1 cellular context compared by ENCODE assay signal in the genomic region with DNA sequence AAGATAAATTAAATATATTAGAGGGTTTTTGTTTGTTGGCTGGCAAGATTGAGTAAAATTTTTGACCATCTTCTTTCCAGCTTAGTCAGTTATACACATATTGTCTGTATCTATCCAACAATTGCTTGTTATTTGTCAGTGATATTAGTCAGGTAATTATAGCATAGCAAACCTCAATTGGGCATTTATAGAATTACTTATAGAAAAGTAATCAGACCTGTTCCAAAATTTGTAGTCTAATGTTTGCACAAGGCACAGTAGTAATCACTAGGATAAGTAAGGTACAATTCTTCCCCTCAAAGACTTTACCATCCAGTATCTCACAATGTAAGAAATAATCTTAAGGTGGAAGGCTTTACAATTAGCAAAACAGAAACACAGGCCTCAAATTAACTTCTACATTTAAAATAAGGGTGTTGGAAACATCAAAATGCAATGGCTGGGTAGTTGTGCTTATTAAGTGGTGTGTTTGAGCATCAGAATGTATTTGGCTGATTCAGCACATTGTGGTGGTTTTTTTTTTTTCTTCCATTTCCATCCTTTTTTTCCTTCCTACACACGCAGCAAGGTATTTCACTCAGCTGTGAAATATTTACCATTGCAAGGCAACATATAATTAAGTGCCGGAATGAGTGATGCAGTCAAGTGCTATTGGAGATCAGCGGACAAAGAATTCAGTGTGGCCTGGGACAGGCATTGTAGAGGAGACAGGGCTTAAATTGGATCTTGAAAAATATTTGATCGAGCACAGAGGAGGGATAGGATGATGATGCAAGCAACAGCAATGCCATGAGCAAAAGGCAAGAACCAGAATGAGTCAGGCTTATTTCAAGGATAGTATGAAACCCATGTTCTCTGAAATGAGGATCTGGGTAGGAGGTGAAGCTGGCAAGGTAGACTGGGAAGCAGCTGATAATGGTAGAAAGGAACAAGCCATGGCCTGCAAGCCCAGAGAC.
TF ChIP-seq lines count a peak whose summit lies in the region.

No MANE protein-coding gene starts in this region.

TF ChIP-seq in HepG2, 621 proteins besides CTCF, POLR2A, EP300 and RAD21 (continued from another document and continues in another):
- TF ChIP-seq ZNF407 (CRISPR knock-in tag; IDR thresholded peaks at IDR 0.05; ENCODE audit: not compliant biosample characterization) (no peak), TSC22D2 (CRISPR knock-in tag; IDR thresholded peaks at IDR 0.05; ENCODE audit: borderline replicate concordance) (no peak), MAFF (IDR thresholded peaks at IDR 0.05; ENCODE audit: low read depth, low read length) (peak; percentile 98), PHB2 (IDR thresholded peaks at IDR 0.05; ENCODE audit: partially characterized antibody) (peak; percentile 76), KLF15 (CRISPR knock-in tag; IDR thresholded peaks at IDR 0.05; ENCODE audit: borderline replicate concordance) (no peak), TRIM22 (IDR thresholded peaks at IDR 0.05) (0 out of 2 replicates have a peak, but pooled peaks have one; percentile 29), LRRFIP1 (CRISPR knock-in tag; conservative IDR thresholded peaks at IDR 0.05) (no peak), HNRNPL (IDR thresholded peaks at IDR 0.05; ENCODE audit: low read depth, low read length) (no peak), FOXC1 (CRISPR knock-in tag; IDR thresholded peaks at IDR 0.05; ENCODE audit: borderline replicate concordance) (no peak), JDP2 (CRISPR knock-in tag; IDR thresholded peaks at IDR 0.05; ENCODE audit: borderline replicate concordance) (no peak), ZNF660 (CRISPR knock-in tag; IDR thresholded peaks at IDR 0.05; ENCODE audit: borderline replicate concordance, low read depth) (no peak), NFYC (CRISPR knock-in tag; IDR thresholded peaks at IDR 0.05) (no peak), MAFK (conservative IDR thresholded peaks at IDR 0.05 in 1 of 2, IDR thresholded peaks at IDR 0.05 in 1 of 2; ENCODE audit: low read length in 2 of 2) (peak; percentile 98 to 99), ZNF20 (CRISPR knock-in tag; IDR thresholded peaks at IDR 0.05) (no peak), ZNF749 (CRISPR knock-in tag; IDR thresholded peaks at IDR 0.05; ENCODE audit: borderline replicate concordance) (no peak), SCMH1 (CRISPR knock-in tag; IDR thresholded peaks at IDR 0.05; ENCODE audit: borderline replicate concordance) (no peak), SMC3 (IDR thresholded peaks at IDR 0.05; ENCODE audit: low read length) (no peak), ZNF142 (CRISPR knock-in tag; IDR thresholded peaks at IDR 0.05) (no peak)
- TF ChIP-seq, protein P1, sequence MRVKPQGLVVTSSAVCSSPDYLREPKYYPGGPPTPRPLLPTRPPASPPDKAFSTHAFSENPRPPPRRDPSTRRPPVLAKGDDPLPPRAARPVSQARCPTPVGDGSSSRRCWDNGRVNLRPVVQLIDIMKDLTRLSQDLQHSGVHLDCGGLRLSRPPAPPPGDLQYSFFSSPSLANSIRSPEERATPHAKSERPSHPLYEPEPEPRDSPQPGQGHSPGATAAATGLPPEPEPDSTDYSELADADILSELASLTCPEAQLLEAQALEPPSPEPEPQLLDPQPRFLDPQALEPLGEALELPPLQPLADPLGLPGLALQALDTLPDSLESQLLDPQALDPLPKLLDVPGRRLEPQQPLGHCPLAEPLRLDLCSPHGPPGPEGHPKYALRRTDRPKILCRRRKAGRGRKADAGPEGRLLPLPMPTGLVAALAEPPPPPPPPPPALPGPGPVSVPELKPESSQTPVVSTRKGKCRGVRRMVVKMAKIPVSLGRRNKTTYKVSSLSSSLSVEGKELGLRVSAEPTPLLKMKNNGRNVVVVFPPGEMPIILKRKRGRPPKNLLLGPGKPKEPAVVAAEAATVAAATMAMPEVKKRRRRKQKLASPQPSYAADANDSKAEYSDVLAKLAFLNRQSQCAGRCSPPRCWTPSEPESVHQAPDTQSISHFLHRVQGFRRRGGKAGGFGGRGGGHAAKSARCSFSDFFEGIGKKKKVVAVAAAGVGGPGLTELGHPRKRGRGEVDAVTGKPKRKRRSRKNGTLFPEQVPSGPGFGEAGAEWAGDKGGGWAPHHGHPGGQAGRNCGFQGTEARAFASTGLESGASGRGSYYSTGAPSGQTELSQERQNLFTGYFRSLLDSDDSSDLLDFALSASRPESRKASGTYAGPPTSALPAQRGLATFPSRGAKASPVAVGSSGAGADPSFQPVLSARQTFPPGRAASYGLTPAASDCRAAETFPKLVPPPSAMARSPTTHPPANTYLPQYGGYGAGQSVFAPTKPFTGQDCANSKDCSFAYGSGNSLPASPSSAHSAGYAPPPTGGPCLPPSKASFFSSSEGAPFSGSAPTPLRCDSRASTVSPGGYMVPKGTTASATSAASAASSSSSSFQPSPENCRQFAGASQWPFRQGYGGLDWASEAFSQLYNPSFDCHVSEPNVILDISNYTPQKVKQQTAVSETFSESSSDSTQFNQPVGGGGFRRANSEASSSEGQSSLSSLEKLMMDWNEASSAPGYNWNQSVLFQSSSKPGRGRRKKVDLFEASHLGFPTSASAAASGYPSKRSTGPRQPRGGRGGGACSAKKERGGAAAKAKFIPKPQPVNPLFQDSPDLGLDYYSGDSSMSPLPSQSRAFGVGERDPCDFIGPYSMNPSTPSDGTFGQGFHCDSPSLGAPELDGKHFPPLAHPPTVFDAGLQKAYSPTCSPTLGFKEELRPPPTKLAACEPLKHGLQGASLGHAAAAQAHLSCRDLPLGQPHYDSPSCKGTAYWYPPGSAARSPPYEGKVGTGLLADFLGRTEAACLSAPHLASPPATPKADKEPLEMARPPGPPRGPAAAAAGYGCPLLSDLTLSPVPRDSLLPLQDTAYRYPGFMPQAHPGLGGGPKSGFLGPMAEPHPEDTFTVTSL (CRISPR knock-in tag; IDR thresholded peaks at IDR 0.05; ENCODE audit: borderline replicate concordance) = no peak
- TF ChIP-seq, protein P2, sequence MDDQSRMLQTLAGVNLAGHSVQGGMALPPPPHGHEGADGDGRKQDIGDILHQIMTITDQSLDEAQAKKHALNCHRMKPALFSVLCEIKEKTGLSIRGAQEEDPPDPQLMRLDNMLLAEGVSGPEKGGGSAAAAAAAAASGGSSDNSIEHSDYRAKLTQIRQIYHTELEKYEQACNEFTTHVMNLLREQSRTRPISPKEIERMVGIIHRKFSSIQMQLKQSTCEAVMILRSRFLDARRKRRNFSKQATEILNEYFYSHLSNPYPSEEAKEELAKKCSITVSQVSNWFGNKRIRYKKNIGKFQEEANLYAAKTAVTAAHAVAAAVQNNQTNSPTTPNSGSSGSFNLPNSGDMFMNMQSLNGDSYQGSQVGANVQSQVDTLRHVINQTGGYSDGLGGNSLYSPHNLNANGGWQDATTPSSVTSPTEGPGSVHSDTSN (CRISPR knock-in tag; IDR thresholded peaks at IDR 0.05; ENCODE audit: borderline replicate concordance) = no peak
